In genomic region chrX:85505801-85506200, GRCh38 we compare ENCODE assay signal across 38 cellular contexts.
"Had no signal": no experiment of that assay in that cellular context is flagged by ENCODE, and none has a peak within 500 bp of the region (broad histone marks: within the 10 kb centered on the region; RNA-seq: fewer than 3 reads in every experiment).

No MANE protein-coding gene starts in this region.

- H3K27me3 Mint-ChIP-seq: activated naive CD4-positive, alpha-beta T cell treated with anti-CD3 and anti-CD28 coated beads, Interleukin-2, amount 10 ng/mL, durations not matched to agents 7 days and 5 days; activated naive CD8-positive, alpha-beta T cell; activated naive CD8-positive, alpha-beta T cell treated with anti-CD3 and anti-CD28 coated beads for 36 hours; activated naive CD8-positive, alpha-beta T cell treated with anti-CD3 and anti-CD28 coated beads, Interleukin-2, amount 10 ng/mL, durations not matched to agents 7 days and 5 days; activated naive CD8-positive, alpha-beta T cell treated with anti-CD3 and anti-CD28 coated beads, Interleukin-2, amount 50 U/mL, for 24 hours; activated T-helper 17 cell treated with anti-CD3 and anti-CD28 coated beads, Interleukin-2, amount 50 U/mL, for 72 hours; brain; central memory CD8-positive, alpha-beta T cell had no signal

- DNase-seq: activated effector memory CD4-positive, alpha-beta T cell treated with anti-CD3 and anti-CD28 coated beads, Interleukin-2, amount 50 U/mL, for 16 hours; activated effector memory CD4-positive, alpha-beta T cell treated with Interleukin-2 at 50 U/mL for 16 hours; activated gamma-delta T cell; activated gamma-delta T cell treated with Interleukin-2 at 50 U/mL for 16 hours; activated naive CD4-positive, alpha-beta T cell; activated naive CD4-positive, alpha-beta T cell treated with anti-CD3 and anti-CD28 coated beads for 36 hours; activated naive CD4-positive, alpha-beta T cell treated with anti-CD3 and anti-CD28 coated beads, Interleukin-2, amount 10 ng/mL, durations not matched to agents 7 days and 5 days; activated naive CD4-positive, alpha-beta T cell treated with anti-CD3 and anti-CD28 coated beads, Interleukin-2, amount 50 U/mL, for 16 hours; activated naive CD4-positive, alpha-beta T cell treated with Interleukin-2 at 50 U/mL for 16 hours; activated naive CD8-positive, alpha-beta T cell treated with anti-CD3 and anti-CD28 coated beads for 36 hours; activated naive CD8-positive, alpha-beta T cell treated with anti-CD3 and anti-CD28 coated beads, Interleukin-2, amount 10 ng/mL, durations not matched to agents 7 days and 5 days; activated naive CD8-positive, alpha-beta T cell treated with anti-CD3 and anti-CD28 coated beads, Interleukin-2, amount 50 U/mL, for 24 hours; activated T-cell treated with anti-CD3 and anti-CD28 coated beads, Interleukin-2, amount 50 U/mL, for 1 hour; activated T-cell treated with anti-CD3 and anti-CD28 coated beads, Interleukin-2, amount 50 U/mL, for 24 hours; activated T-cell treated with anti-CD3 and anti-CD28 coated beads, Interleukin-2, amount 50 U/mL, for 4 hours; activated T-cell treated with anti-CD3 and anti-CD28 coated beads, Interleukin-2, amount 50 U/mL, for 48 hours; activated T-cell treated with anti-CD3 and anti-CD28 coated beads, Interleukin-2, amount 50 U/mL, for 72 hours; adrenal gland; amniotic stem cell; amygdala; anterior cingulate cortex; aorta; body of pancreas; brain microvascular endothelial cell; caudate nucleus; central memory CD4-positive, alpha-beta T cell; cerebellar nuclear complex had no signal

- H3K9me3 Mint-ChIP-seq: activated naive CD4-positive, alpha-beta T cell treated with anti-CD3 and anti-CD28 coated beads for 36 hours; activated naive CD4-positive, alpha-beta T cell treated with anti-CD3 and anti-CD28 coated beads, Interleukin-2, amount 10 ng/mL, durations not matched to agents 7 days and 5 days; activated naive CD4-positive, alpha-beta T cell treated with anti-CD3 and anti-CD28 coated beads, Interleukin-2, amount 50 U/mL, for 24 hours; activated naive CD4-positive, alpha-beta T cell treated with anti-CD3 and anti-CD28 coated beads, Interleukin-2, amount 50 U/mL, for 72 hours; activated naive CD8-positive, alpha-beta T cell treated with anti-CD3 and anti-CD28 coated beads for 36 hours; activated naive CD8-positive, alpha-beta T cell treated with anti-CD3 and anti-CD28 coated beads, Interleukin-2, amount 10 ng/mL, durations not matched to agents 7 days and 5 days; activated naive CD8-positive, alpha-beta T cell treated with anti-CD3 and anti-CD28 coated beads, Interleukin-2, amount 50 U/mL, for 24 hours; activated T-cell treated with anti-CD3 and anti-CD28 coated beads, Interleukin-2, amount 50 U/mL, for 24 hours; activated T-cell treated with anti-CD3 and anti-CD28 coated beads, Interleukin-2, amount 50 U/mL, for 4 hours; activated T-cell treated with anti-CD3 and anti-CD28 coated beads, Interleukin-2, amount 50 U/mL, for 72 hours; activated T-helper 1 cell treated with anti-CD3 and anti-CD28 coated beads, Interleukin-12 subunit alpha, Interleukin-12 subunit beta, Interleukin-2, Interleukin-4 antibody, amounts not matched to agents 30 ng/mL and 10 ng/mL and 1 ng/mL, durations not matched to agents 14 hours and 24 hours and 36 hours; activated T-helper 17 cell treated with anti-CD3 and anti-CD28 coated beads, Interleukin-2, amount 50 U/mL, for 72 hours; activated T-helper 2 cell treated with anti-CD3 and anti-CD28 coated beads, Interferon-gamma antibody, Interleukin-2, Interleukin-4, amounts not matched to agents 10 μg/mL and 5 μg/mL and 100 μg/mL, durations not matched to agents 14 hours and 24 hours and 36 hours; brain; central memory CD8-positive, alpha-beta T cell had no signal

- H3K36me3 Mint-ChIP-seq: activated naive CD4-positive, alpha-beta T cell treated with anti-CD3 and anti-CD28 coated beads, Interleukin-2, amount 10 ng/mL, durations not matched to agents 7 days and 5 days; activated naive CD4-positive, alpha-beta T cell treated with anti-CD3 and anti-CD28 coated beads, Interleukin-2, amount 50 U/mL, for 24 hours; activated naive CD4-positive, alpha-beta T cell treated with anti-CD3 and anti-CD28 coated beads, Interleukin-2, amount 50 U/mL, for 72 hours; activated naive CD8-positive, alpha-beta T cell; activated naive CD8-positive, alpha-beta T cell treated with anti-CD3 and anti-CD28 coated beads for 36 hours; activated naive CD8-positive, alpha-beta T cell treated with anti-CD3 and anti-CD28 coated beads, Interleukin-2, amount 10 ng/mL, durations not matched to agents 7 days and 5 days; brain had no signal

- H3K27ac ChIP-seq: adrenal gland, ascending aorta, body of pancreas, brain microvascular endothelial cell, cardiac muscle cell had no signal

- FAIRE-seq: bronchial epithelial cell had no signal

- H3K4me1 ChIP-seq: adrenal gland, ascending aorta, body of pancreas had no signal

- H3K4me3 Mint-ChIP-seq: activated naive CD4-positive, alpha-beta T cell treated with anti-CD3 and anti-CD28 coated beads for 36 hours; activated naive CD4-positive, alpha-beta T cell treated with anti-CD3 and anti-CD28 coated beads, Interleukin-2, amount 10 ng/mL, durations not matched to agents 7 days and 5 days; activated naive CD4-positive, alpha-beta T cell treated with anti-CD3 and anti-CD28 coated beads, Interleukin-2, amount 50 U/mL, for 24 hours; activated naive CD8-positive, alpha-beta T cell; activated naive CD8-positive, alpha-beta T cell treated with anti-CD3 and anti-CD28 coated beads for 36 hours; activated naive CD8-positive, alpha-beta T cell treated with anti-CD3 and anti-CD28 coated beads, Interleukin-2, amount 10 ng/mL, durations not matched to agents 7 days and 5 days; activated naive CD8-positive, alpha-beta T cell treated with anti-CD3 and anti-CD28 coated beads, Interleukin-2, amount 50 U/mL, for 24 hours; activated T-cell treated with anti-CD3 and anti-CD28 coated beads, Interleukin-2, amount 50 U/mL, for 24 hours; activated T-cell treated with anti-CD3 and anti-CD28 coated beads, Interleukin-2, amount 50 U/mL, for 4 hours; activated T-cell treated with anti-CD3 and anti-CD28 coated beads, Interleukin-2, amount 50 U/mL, for 72 hours; activated T-helper 1 cell treated with anti-CD3 and anti-CD28 coated beads, Interleukin-12 subunit alpha, Interleukin-12 subunit beta, Interleukin-2, Interleukin-4 antibody, amounts not matched to agents 30 ng/mL and 10 ng/mL and 1 ng/mL, durations not matched to agents 14 hours and 24 hours and 36 hours; activated T-helper 17 cell treated with anti-CD3 and anti-CD28 coated beads, Interleukin-2, amount 50 U/mL, for 72 hours; brain; central memory CD8-positive, alpha-beta T cell had no signal

- H3K27me3 ChIP-seq: adrenal gland, ascending aorta, body of pancreas, brain microvascular endothelial cell, cardiac muscle cell had no signal

- H3K9me3 ChIP-seq: adrenal gland, ascending aorta, body of pancreas had no signal

- H3K4me1 Mint-ChIP-seq: activated naive CD4-positive, alpha-beta T cell treated with anti-CD3 and anti-CD28 coated beads, Interleukin-2, amount 10 ng/mL, durations not matched to agents 7 days and 5 days; activated naive CD4-positive, alpha-beta T cell treated with anti-CD3 and anti-CD28 coated beads, Interleukin-2, amount 50 U/mL, for 24 hours; activated naive CD8-positive, alpha-beta T cell treated with anti-CD3 and anti-CD28 coated beads for 36 hours; activated naive CD8-positive, alpha-beta T cell treated with anti-CD3 and anti-CD28 coated beads, Interleukin-2, amount 10 ng/mL, durations not matched to agents 7 days and 5 days; activated naive CD8-positive, alpha-beta T cell treated with anti-CD3 and anti-CD28 coated beads, Interleukin-2, amount 50 U/mL, for 24 hours; activated T-helper 17 cell treated with anti-CD3 and anti-CD28 coated beads, Interleukin-2, amount 50 U/mL, for 72 hours; central memory CD8-positive, alpha-beta T cell had no signal

- H3K36me3 ChIP-seq: adrenal gland, ascending aorta, brain microvascular endothelial cell, cardiac muscle cell had no signal

- H3K4me3 ChIP-seq: adrenal gland, ascending aorta, body of pancreas, cardiac muscle cell had no signal

- H3K27ac Mint-ChIP-seq: activated naive CD4-positive, alpha-beta T cell treated with anti-CD3 and anti-CD28 coated beads for 36 hours; activated naive CD4-positive, alpha-beta T cell treated with anti-CD3 and anti-CD28 coated beads, Interleukin-2, amount 10 ng/mL, durations not matched to agents 7 days and 5 days; activated naive CD4-positive, alpha-beta T cell treated with anti-CD3 and anti-CD28 coated beads, Interleukin-2, amount 50 U/mL, for 24 hours; activated naive CD4-positive, alpha-beta T cell treated with anti-CD3 and anti-CD28 coated beads, Interleukin-2, amount 50 U/mL, for 72 hours; activated naive CD8-positive, alpha-beta T cell; activated naive CD8-positive, alpha-beta T cell treated with anti-CD3 and anti-CD28 coated beads for 36 hours; activated naive CD8-positive, alpha-beta T cell treated with anti-CD3 and anti-CD28 coated beads, Interleukin-2, amount 10 ng/mL, durations not matched to agents 7 days and 5 days; activated naive CD8-positive, alpha-beta T cell treated with anti-CD3 and anti-CD28 coated beads, Interleukin-2, amount 50 U/mL, for 24 hours; activated T-cell treated with anti-CD3 and anti-CD28 coated beads, Interleukin-2, amount 50 U/mL, for 24 hours; activated T-cell treated with anti-CD3 and anti-CD28 coated beads, Interleukin-2, amount 50 U/mL, for 72 hours; activated T-helper 1 cell treated with anti-CD3 and anti-CD28 coated beads, Interleukin-12 subunit alpha, Interleukin-12 subunit beta, Interleukin-2, Interleukin-4 antibody, amounts not matched to agents 30 ng/mL and 10 ng/mL and 1 ng/mL, durations not matched to agents 14 hours and 24 hours and 36 hours; activated T-helper 17 cell treated with anti-CD3 and anti-CD28 coated beads, Interleukin-2, amount 50 U/mL, for 72 hours; activated T-helper 2 cell treated with anti-CD3 and anti-CD28 coated beads, Interferon-gamma antibody, Interleukin-2, Interleukin-4, amounts not matched to agents 10 μg/mL and 5 μg/mL and 100 μg/mL, durations not matched to agents 14 hours and 24 hours and 36 hours; brain had no signal
